Comparison of ENCODE assay signal across 8 cellular contexts in the genomic region with DNA sequence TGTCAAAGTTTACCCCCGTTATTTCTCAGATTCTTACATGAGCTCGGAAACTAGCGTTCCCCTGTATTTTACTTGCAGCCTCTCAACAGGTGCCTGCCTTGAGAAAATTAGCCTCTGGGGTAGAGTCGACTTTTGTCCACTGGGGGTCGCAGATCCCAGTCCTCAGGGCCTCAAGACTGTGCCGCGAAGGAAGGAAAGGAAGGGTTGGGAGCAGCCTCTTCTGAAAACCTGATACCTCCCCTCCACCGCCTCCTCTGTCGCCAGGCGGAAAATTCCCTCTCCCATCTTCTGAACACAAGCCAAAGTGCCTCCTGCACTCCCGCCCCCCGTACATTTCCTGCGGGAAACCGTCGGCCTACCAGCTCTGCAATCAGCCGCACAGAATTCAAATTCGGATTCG. TPM values are rescaled to one million over a fixed set of nuclear protein-coding genes. Genes with fewer than 3 reads are reported as not detected.
DNase-seq lines count a peak whose midpoint lies in the region; ATAC-seq and TF ChIP-seq lines count a peak whose summit lies in the region.

No MANE protein-coding gene starts in this region.

- H3K27ac ChIP-seq in esophagus squamous epithelium (peak overlapping the region in 3 of 4 donors; percentile 73 to 87 (median 84)), muscle layer of duodenum (ENCODE audit: low read length) (no peak overlapping the region), stomach smooth muscle (ENCODE audit: low read length) (peak overlapping the region; percentile 69)

- TF ChIP-seq CTCF in GM12874 (IDR thresholded peaks at IDR 0.05; ENCODE audit: insufficient read depth, low read depth, low read length) = peak; percentile 52; the same call in 1 of the 2 replicates
- TF ChIP-seq CTCF in esophagus squamous epithelium (IDR thresholded peaks at IDR 0.05) = peak in 5 of 6 experiments; percentile 10 to 49 (median 20)

- H3K9me3 ChIP-seq in esophagus squamous epithelium = no peaks in the 10 kb centered on the region
- no peaks in the 10 kb centered on the region for H3K9me3 ChIP-seq in muscle layer of duodenum (ENCODE audit: control insufficient read depth in 1 of 2, low read length in 2 of 2)
- no peaks in the 10 kb centered on the region for H3K9me3 ChIP-seq in stomach smooth muscle (ENCODE audit: control insufficient read depth in 2 of 2, low read length in 2 of 2)

- 8 to 19% methylated on average over 3 to 18 of the region's 18 CpGs for WGBS in esophagus squamous epithelium, 2 donors

- DNase-seq in 8988T = peak; percentile 18
- peak; percentile 63 to 79 for DNase-seq in NCI-H526 (lab: John Stamatoyannopoulos, UW)
- peak; percentile 33 for DNase-seq in activated T-cell treated with anti-CD3 and anti-CD28 coated beads for 4 hours
- no peak for DNase-seq in esophagus squamous epithelium (lab: John Stamatoyannopoulos, UW)

- H3K27me3 ChIP-seq in esophagus squamous epithelium = peaks cover 0 to 4% (median 0%) of the 10 kb centered on the region in 4 donors
- no peaks in the 10 kb centered on the region for H3K27me3 ChIP-seq in muscle layer of duodenum (ENCODE audit: low read depth, low read length)
- peaks cover 0 to 7% of the 10 kb centered on the region in 2 donors for H3K27me3 ChIP-seq in stomach smooth muscle (ENCODE audit: control insufficient read depth in 1 of 2, insufficient read depth in 2 of 2, low read length in 2 of 2)

- TF ChIP-seq POLR2A in esophagus squamous epithelium (IDR thresholded peaks at IDR 0.05) = no peak

- peak; percentile 34 for ATAC-seq in HG03520 (IDR thresholded peaks at IDR 0.05; ENCODE audit: unreplicated experiment)

- H3K4me1 ChIP-seq in esophagus squamous epithelium (peaks cover 0 to 9% (median 0%) of the 10 kb centered on the region in 3 donors), muscle layer of duodenum (ENCODE audit: control insufficient read depth in 1 of 2, insufficient read depth in 2 of 2, low read length in 2 of 2) (no peaks in the 10 kb centered on the region), stomach smooth muscle (ENCODE audit: control insufficient read depth, insufficient read depth, low read length) (peaks cover 4% of the 10 kb centered on the region)

- H3K36me3 ChIP-seq in esophagus squamous epithelium (no peaks in the 10 kb centered on the region), muscle layer of duodenum (ENCODE audit: control insufficient read depth in 1 of 2, insufficient read depth in 2 of 2, low read length in 2 of 2) (no peaks in the 10 kb centered on the region), stomach smooth muscle (ENCODE audit: control insufficient read depth in 2 of 2, insufficient read depth in 2 of 2, low read length in 2 of 2) (no peaks in the 10 kb centered on the region)

- H3K9ac ChIP-seq in stomach smooth muscle (ENCODE audit: low read length in 2 of 2) = peak overlapping the region in 1 of 2 donors; percentile 66

- peak overlapping the region; percentile 35 to 72 (median 55) for H3K4me3 ChIP-seq in esophagus squamous epithelium
- peak overlapping the region; percentile 52 to 68 for H3K4me3 ChIP-seq in muscle layer of duodenum (ENCODE audit: low read depth in 1 of 2, low read length in 2 of 2)
- H3K4me3 ChIP-seq in stomach smooth muscle (ENCODE audit: low read length in 2 of 2) = peak overlapping the region; percentile 71 to 77

- intact Hi-C loops in esophagus squamous epithelium (cut with DNase I) = no loop called here

RNA-seq across cellular contexts. Expression of gene TMSB15B, which starts 44.4 kb away (rescaled TPM):
- 1 to 10 TPM in 2 of 4 donors, under 1 TPM in 2; 0.15 to 2.1 (median 1.0) TPM for total RNA-seq in esophagus squamous epithelium
